ENCODE assay signal across 8 cellular contexts in genomic region chr17:82450357-82451106, GRCh38. TPM values are rescaled to one million over a fixed set of nuclear protein-coding genes. Genes with fewer than 3 reads are reported as not detected.
DNase-seq lines count a peak whose midpoint lies in the region; ATAC-seq and TF ChIP-seq lines count a peak whose summit lies in the region.

CYBC1 (minus strand) TSS chr17:82450752; CDS start chr17:82449254, 1,498 bp downstream.

- peaks cover 13% of the 10 kb centered on the region; the same call in 1 of the 2 replicates for H3K4me1 ChIP-seq in GM23248 (ENCODE audit: insufficient read depth)
- no peaks in the 10 kb centered on the region for H3K4me1 ChIP-seq in RWPE2 (ENCODE audit: insufficient read depth, poor library complexity, severe bottlenecking)
- peaks cover 6% of the 10 kb centered on the region for H3K4me1 ChIP-seq in fibroblast of lung (ENCODE audit: control insufficient read depth, extremely low read depth, insufficient read depth, low read length)

- H3K27me3 ChIP-seq in GM23248 (replicated peaks; ENCODE audit: insufficient read depth) (no peaks in the 10 kb centered on the region), RWPE2 (ENCODE audit: insufficient read depth, poor library complexity, severe bottlenecking) (no peaks in the 10 kb centered on the region), fibroblast of lung (ENCODE audit: control insufficient read depth, insufficient read depth, low read length) (no peaks in the 10 kb centered on the region)

- peak within 1 kb of the TSS; percentile 91 for H3K4me3 ChIP-seq in GM23248
- H3K4me3 ChIP-seq in RWPE2 (ENCODE audit: severe bottlenecking) = peak within 1 kb of the TSS; percentile 60
- peak within 1 kb of the TSS; percentile 62 to 86 (median 83) for H3K4me3 ChIP-seq in fibroblast of lung (replicated peaks in 1 of 4; ENCODE audit: control extremely low read depth in 1 of 4, insufficient read depth in 1 of 4, low read depth in 3 of 4, low read length in 4 of 4)

- no peaks in the 10 kb centered on the region for H3F3A ChIP-seq in GM23248 (ENCODE audit: insufficient read depth)

- H3K9ac ChIP-seq in GM23248 = peak within 1 kb of the TSS; percentile 89
- H3K9ac ChIP-seq in fibroblast of lung (ENCODE audit: insufficient read depth, low read length) = peak within 1 kb of the TSS; percentile 89

- H3K4me3 Mint-ChIP-seq in activated T-helper 17 cell treated with anti-CD3 and anti-CD28 coated beads, Interleukin-2, amount 50 U/mL, for 72 hours = peak within 1 kb of the TSS; percentile 100
- H3K4me3 Mint-ChIP-seq in naive thymus-derived CD8-positive, alpha-beta T cell = peak within 1 kb of the TSS; percentile 92 to 99 (median 95)
- H3K4me3 Mint-ChIP-seq in stimulated activated memory B cell treated with anti-CD40 and anti-IgM and Interleukin-4, amounts not matched to agents 10 μg/mL and 1 μg/mL and 100 μg/mL, for 72 hours = peak within 1 kb of the TSS; percentile 91

- 1% methylated on average over 82 to 86 of the region's 91 CpGs for WGBS in GM23248 (ENCODE audit: low coverage in 1 of 2, low lambda C conversion rate in 2 of 2, missing lambda C conversion rate in 2 of 2), 2 experiments

- H3K36me3 ChIP-seq in GM23248 (ENCODE audit: low read depth) = no peaks in the 10 kb centered on the region
- H3K36me3 ChIP-seq in RWPE2 (ENCODE audit: low read depth) = no peaks in the 10 kb centered on the region
- H3K36me3 ChIP-seq in fibroblast of lung (ENCODE audit: control insufficient read depth, insufficient read depth, low read length) = peaks cover 4% of the 10 kb centered on the region

- H3K27ac ChIP-seq in GM23248 (peak within 1 kb of the TSS; percentile 70), RWPE2 (ENCODE audit: poor library complexity, severe bottlenecking) (peak within 1 kb of the TSS; percentile 53), fibroblast of lung (ENCODE audit: insufficient read depth, low read length) (peak within 1 kb of the TSS; percentile 89)

- H3K36me3 Mint-ChIP-seq in activated T-helper 17 cell treated with anti-CD3 and anti-CD28 coated beads, Interleukin-2, amount 50 U/mL, for 72 hours (ENCODE audit: low read depth) = peaks cover 39% of the 10 kb centered on the region
- no peaks in the 10 kb centered on the region for H3K36me3 Mint-ChIP-seq in naive thymus-derived CD8-positive, alpha-beta T cell
- peaks cover 22% of the 10 kb centered on the region for H3K36me3 Mint-ChIP-seq in stimulated activated memory B cell treated with anti-CD40 and anti-IgM and Interleukin-4, amounts not matched to agents 10 μg/mL and 1 μg/mL and 100 μg/mL, for 72 hours

- in situ Hi-C loops in GM23248 (cut with MboI) = no loop called here

- H4K20me1 ChIP-seq in GM23248 (ENCODE audit: insufficient read depth) (no peaks in the 10 kb centered on the region), fibroblast of lung (ENCODE audit: control insufficient read depth, extremely low read depth, insufficient read depth, low read length) (no peaks in the 10 kb centered on the region)

- H3K4me2 ChIP-seq in GM23248 (ENCODE audit: unreplicated experiment) = peak within 1 kb of the TSS; percentile 96
- H3K4me2 ChIP-seq in fibroblast of lung (ENCODE audit: extremely low read depth, insufficient read depth, low read length) = peak within 1 kb of the TSS; percentile 90

- DNase-seq in DMS79 (lab: John Stamatoyannopoulos, UW) = peak; percentile 41
- DNase-seq in GM23248 = peak; percentile 98
- DNase-seq in LoVo (ENCODE audit: low spot score) = peak; percentile 94
- no peak for DNase-seq in RWPE2 (ENCODE audit: low spot score)
- peak; percentile 91 to 94 for DNase-seq in fibroblast of lung (ENCODE audit: low read depth in 2 of 2)
- DNase-seq in naive thymus-derived CD8-positive, alpha-beta T cell = peak; percentile 85 to 99 (median 94)

- POLR2A ChIA-PET in naive thymus-derived CD8-positive, alpha-beta T cell (lab: Charles Lee) = interaction anchor here (0.7 to 2.1 kb wide), 8 partner anchors 8 to 238 kb away, joined by 3 to 31 read pairs (median 8); partner anchors contain the start of genes CCDC57, FOXK2, HEXD and NARF

- H3K9me3 Mint-ChIP-seq in activated T-helper 17 cell treated with anti-CD3 and anti-CD28 coated beads, Interleukin-2, amount 50 U/mL, for 72 hours = no peaks in the 10 kb centered on the region
- no peaks in the 10 kb centered on the region for H3K9me3 Mint-ChIP-seq in naive thymus-derived CD8-positive, alpha-beta T cell
- no peaks in the 10 kb centered on the region for H3K9me3 Mint-ChIP-seq in stimulated activated memory B cell treated with anti-CD40 and anti-IgM and Interleukin-4, amounts not matched to agents 10 μg/mL and 1 μg/mL and 100 μg/mL, for 72 hours

- H3K9me2 ChIP-seq in GM23248 (ENCODE audit: insufficient read depth) = no peaks in the 10 kb centered on the region

- H3K9me3 ChIP-seq in GM23248 (ENCODE audit: low read depth) = no peaks in the 10 kb centered on the region
- no peaks in the 10 kb centered on the region for H3K9me3 ChIP-seq in RWPE2 (ENCODE audit: severe bottlenecking)
- no peaks in the 10 kb centered on the region for H3K9me3 ChIP-seq in fibroblast of lung (ENCODE audit: control insufficient read depth, insufficient read depth, low read depth, low read length)

- TF ChIP-seq CTCF in RWPE2 (IDR thresholded peaks at IDR 0.05; ENCODE audit: poor library complexity, severe bottlenecking) (no peak), fibroblast of lung (conservative IDR thresholded peaks at IDR 0.05 in 1 of 2, IDR thresholded peaks at IDR 0.05 in 1 of 2; ENCODE audit: low read depth in 1 of 2, low read length in 2 of 2) (no peak)

- H3K4me1 Mint-ChIP-seq in activated T-helper 17 cell treated with anti-CD3 and anti-CD28 coated beads, Interleukin-2, amount 50 U/mL, for 72 hours = peaks cover 12% of the 10 kb centered on the region
- peaks cover 14 to 47% (median 38%) of the 10 kb centered on the region in 4 donors for H3K4me1 Mint-ChIP-seq in naive thymus-derived CD8-positive, alpha-beta T cell
- H3K4me1 Mint-ChIP-seq in stimulated activated memory B cell treated with anti-CD40 and anti-IgM and Interleukin-4, amounts not matched to agents 10 μg/mL and 1 μg/mL and 100 μg/mL, for 72 hours = peaks cover 41% of the 10 kb centered on the region

- peak within 1 kb of the TSS; percentile 99 for H3K27ac Mint-ChIP-seq in activated T-helper 17 cell treated with anti-CD3 and anti-CD28 coated beads, Interleukin-2, amount 50 U/mL, for 72 hours
- H3K27ac Mint-ChIP-seq in naive thymus-derived CD8-positive, alpha-beta T cell = peak within 1 kb of the TSS; percentile 96 to 99 (median 98)
- peak within 1 kb of the TSS; percentile 96 for H3K27ac Mint-ChIP-seq in stimulated activated memory B cell treated with anti-CD40 and anti-IgM and Interleukin-4, amounts not matched to agents 10 μg/mL and 1 μg/mL and 100 μg/mL, for 72 hours

- H3K27me3 Mint-ChIP-seq in activated T-helper 17 cell treated with anti-CD3 and anti-CD28 coated beads, Interleukin-2, amount 50 U/mL, for 72 hours = no peaks in the 10 kb centered on the region
- no peaks in the 10 kb centered on the region for H3K27me3 Mint-ChIP-seq in naive thymus-derived CD8-positive, alpha-beta T cell
- no peaks in the 10 kb centered on the region for H3K27me3 Mint-ChIP-seq in stimulated activated memory B cell treated with anti-CD40 and anti-IgM and Interleukin-4, amounts not matched to agents 10 μg/mL and 1 μg/mL and 100 μg/mL, for 72 hours

- peak; percentile 91 for ATAC-seq in RWPE2 (ENCODE audit: low read depth)
- ATAC-seq in activated T-helper 17 cell treated with anti-CD3 and anti-CD28 coated beads, Interleukin-2, amount 50 U/mL, for 72 hours (replicated peaks) = peak; percentile 77
- ATAC-seq in naive thymus-derived CD8-positive, alpha-beta T cell = peak; percentile 62 to 77
- peak; percentile 79 for ATAC-seq in stimulated activated memory B cell treated with anti-CD40 and anti-IgM and Interleukin-4, amounts not matched to agents 10 μg/mL and 1 μg/mL and 100 μg/mL, for 72 hours

- H3K79me2 ChIP-seq in GM23248 (ENCODE audit: insufficient read depth) (peaks cover 18% of the 10 kb centered on the region), fibroblast of lung (ENCODE audit: control insufficient read depth, insufficient read depth, low read length) (peaks cover 11% of the 10 kb centered on the region)

- H2AFZ ChIP-seq in GM23248 = peak within 1 kb of the TSS; percentile 85
- H2AFZ ChIP-seq in fibroblast of lung (ENCODE audit: low read length) = peak within 1 kb of the TSS; percentile 74

RNA-seq across cellular contexts. Expression of gene CYBC1, which starts in this region (rescaled TPM):
- total RNA-seq in GM23248 (2014; rRNA removed; shearing (Covaris generic)) = 66.5 and 93.6 TPM in 2 replicates
- polyA plus RNA-seq in GM23248 (2016; fragmentation: Nextera tagmentation; extraction: Ambion mirVana) = 54.0 and 58.3 TPM in 2 replicates
- 100 to 1,000 TPM; 297 to 323 TPM for total RNA-seq in activated T-helper 17 cell treated with anti-CD3 and anti-CD28 coated beads, Interleukin-2, amount 50 U/mL, for 72 hours
- total RNA-seq in fibroblast of lung = 64.1 and 77.6 TPM in 2 replicates
- polyA plus RNA-seq in fibroblast of lung = 62.7 and 69.9 TPM in 2 replicates
- polyA plus RNA-seq in fibroblast of lung (2012) = 45.3 and 46.7 TPM in 2 replicates
- polyA minus RNA-seq in fibroblast of lung (ENCODE audit: low replicate concordance) = 58.4 and 168 TPM in 2 replicates
- total RNA-seq in naive thymus-derived CD8-positive, alpha-beta T cell = 100 to 1,000 TPM; 207 to 213 TPM
- polyA plus RNA-seq in naive thymus-derived CD8-positive, alpha-beta T cell = 100 to 1,000 TPM; 133 to 149 (median 147) TPM
